ENCODE assay signal across 8 cellular contexts in the genomic region with DNA sequence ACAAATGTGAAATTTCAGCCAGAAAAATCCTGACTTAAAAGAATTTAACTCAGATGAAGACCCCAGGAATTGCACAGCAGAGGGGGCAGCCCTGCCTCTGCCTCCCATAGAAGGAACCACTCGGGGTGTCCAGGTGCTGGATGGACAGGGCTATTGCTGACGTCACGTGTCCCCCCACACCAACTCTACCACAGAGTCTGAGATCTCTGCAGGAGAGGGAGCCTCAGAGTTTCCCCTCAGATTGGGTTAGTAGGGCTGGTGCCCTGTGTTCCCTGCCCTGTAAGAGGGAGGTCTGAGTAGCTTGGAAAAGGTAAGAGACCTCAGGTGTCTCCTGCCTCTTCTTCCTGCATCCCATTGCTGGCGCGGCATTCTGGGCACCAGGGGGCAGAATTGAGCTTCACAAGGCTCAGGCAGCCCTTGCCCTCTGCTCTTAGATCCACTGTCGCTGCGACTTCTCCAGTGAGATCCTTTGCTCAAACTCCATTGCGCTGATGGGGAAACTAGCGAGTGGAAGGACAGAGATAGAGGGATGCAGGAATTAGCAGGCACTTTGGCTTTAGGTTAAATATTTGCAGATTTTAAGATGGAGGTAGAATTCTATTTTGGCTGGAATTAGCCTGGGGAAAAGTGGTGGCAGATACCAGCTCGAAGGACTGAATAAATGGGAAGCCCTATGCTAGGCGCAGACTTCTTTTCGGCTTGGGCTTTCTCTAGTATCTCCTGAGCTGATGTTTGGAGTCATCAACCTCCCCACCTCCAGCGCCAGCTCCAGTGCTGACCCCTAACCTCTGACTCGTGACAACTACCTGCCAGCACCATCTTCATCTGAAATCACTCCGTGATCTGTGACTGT. TPM values are rescaled to one million over a fixed set of nuclear protein-coding genes. Genes with fewer than 3 reads are reported as not detected.
DNase-seq lines count a peak whose midpoint lies in the region; ATAC-seq and TF ChIP-seq lines count a peak whose summit lies in the region.

No MANE protein-coding gene starts in this region.

- 32 to 37% methylated on average over 15 of the region's 15 CpGs for WGBS in lower leg skin, 2 donors

- intact Hi-C loops in lower leg skin (cut with DNase I; ENCODE audit: low total_unique reads), result loop anchor here (2.0 kb wide), 1 partner anchor 80 kb away; no protein-coding TSS in a partner anchor

- no peaks in the 10 kb centered on the region for H3K4me1 ChIP-seq in BE2C
- no peaks in the 10 kb centered on the region for H3K4me1 ChIP-seq in HEK293 (ENCODE audit: control insufficient read depth, insufficient read depth, low read length)

- H3K4me3 ChIP-seq in BE2C (ENCODE audit: low read depth, low read length) (no peak overlapping the region), HEK293 (ENCODE audit: low read depth, low read length) (no peak overlapping the region), lower leg skin (ENCODE audit: low read depth, poor library complexity, severe bottlenecking) (no peak overlapping the region)

- no peaks in the 10 kb centered on the region for H3K9me3 ChIP-seq in BE2C
- H3K9me3 ChIP-seq in HEK293 (ENCODE audit: control insufficient read depth, insufficient read depth, low read depth, low read length), result no peaks in the 10 kb centered on the region

- no peak for TF ChIP-seq POLR2A in lower leg skin (IDR thresholded peaks at IDR 0.05)

- peak; percentile 72 for DNase-seq in BE2C
- peak; percentile 83 for DNase-seq in NCI-H510A treated with DMSO at 0.1 percent for 48 hours (lab: John Stamatoyannopoulos, UW)
- DNase-seq in activated CD4-positive, alpha-beta T cell treated with anti-CD3 and anti-CD28 coated beads, Interleukin-2, amount 50 U/mL, for 48 hours, result peak; percentile 88 to 89
- peak; percentile 28 to 71 for DNase-seq in dermis microvascular lymphatic vessel endothelial cell (ENCODE audit: low read depth in 2 of 2)
- peak; percentile 62 to 96 for DNase-seq in lower leg skin (ENCODE audit: low spot score in 2 of 2)
- DNase-seq in stimulated activated CD4-positive, alpha-beta T cell treated with anti-CD3 and anti-CD28 coated beads, TNF-alpha, amount 100 ng/mL, for 48 hours (ENCODE audit: low read depth in 3 of 3), result peak; percentile 68 to 81 (median 72)

- POLR2A ChIA-PET in HEK293 (lab: Yijun Ruan, JAX), result no interaction called here

- TF ChIP-seq CTCF in BE2C (IDR thresholded peaks at IDR 0.05; ENCODE audit: low read depth, low read length) (peak; percentile 76), HEK293 (tag by site-specific recombination; IDR thresholded peaks at IDR 0.05) (peak; percentile 77), lower leg skin (IDR thresholded peaks at IDR 0.05) (no peak)

- no peak overlapping the region for H3K27ac ChIP-seq in HEK293 (ENCODE audit: extremely low read depth, low read depth, low read length)

- H3K27me3 ChIP-seq in BE2C, result peaks cover 33% of the 10 kb centered on the region

- no peaks in the 10 kb centered on the region for H3K36me3 ChIP-seq in BE2C
- no peaks in the 10 kb centered on the region for H3K36me3 ChIP-seq in HEK293 (ENCODE audit: control insufficient read depth in 2 of 2, insufficient read depth in 1 of 2, low read length in 2 of 2)

- ATAC-seq in HG03520 (IDR thresholded peaks at IDR 0.05; ENCODE audit: unreplicated experiment), result no peak

- CTCF ChIA-PET in HEK293 (lab: Yijun Ruan, JAX), result interaction anchor here (0.6 to 12.7 kb wide), 50 partner anchors 9 to 958 kb away, joined by 3 to 315 read pairs (median 3); a partner anchor contains a TSS

TF ChIP-seq in HEK293, 187 proteins besides CTCF, POLR2A, EP300 and RAD21:
- 0 out of 2 replicates have a peak, but pooled peaks have one; percentile 37 for TF ChIP-seq PRDM1 (tag by site-specific recombination; IDR thresholded peaks at IDR 0.05)
- peak; percentile 80 for TF ChIP-seq ZNF654 (tag by site-specific recombination; IDR thresholded peaks at IDR 0.05; ENCODE audit: low read depth)
- no peak for TF ChIP-seq ZNF624 (tag by site-specific recombination; IDR thresholded peaks at IDR 0.05)

RNA-seq across cellular contexts. Expression of a gene that starts 42.8 kb away (rescaled TPM):
- not detected for polyA plus RNA-seq in BE2C (2012; ENCODE audit: insufficient read depth, insufficient read length, low read depth)
- total RNA-seq in dermis microvascular lymphatic vessel endothelial cell (not detected in 2 replicates), lower leg skin (under 1 TPM in 3 of 4 donors, not detected in 1; 0.12 to 0.51 (median 0.42) TPM)

RNA-seq across cellular contexts. Expression of a gene that starts 52.8 kb away (rescaled TPM):
- polyA plus RNA-seq in BE2C (2012; ENCODE audit: insufficient read depth, insufficient read length, low read depth), result 7.5 TPM
- total RNA-seq in dermis microvascular lymphatic vessel endothelial cell (0.64 and 1.1 TPM in 2 replicates), lower leg skin (10 to 100 TPM; 26.3 to 30.7 (median 28.4) TPM)

Comparison
In these comparisons a context has a peak if more than half of its experiments do, and no peak if none do; other contexts are left out.
1. CTCF ChIP-seq: peak in BE2C (single experiment) and HEK293 (single experiment); none in lower leg skin (0 of 3).
2. RNA of a gene that starts 52.8 kb away (total RNA-seq): 26.3 to 30.7 TPM in lower leg skin; 0.64 to 1.1 TPM in dermis microvascular lymphatic vessel endothelial cell; every median in the first group is over 10 times any median in the second.
3. Peak in every context shown above with its lines, with median percentiles within 50 percentile points of each other: DNase-seq.